Comparison of ENCODE assay signal across 2 cellular contexts in the genomic region with DNA sequence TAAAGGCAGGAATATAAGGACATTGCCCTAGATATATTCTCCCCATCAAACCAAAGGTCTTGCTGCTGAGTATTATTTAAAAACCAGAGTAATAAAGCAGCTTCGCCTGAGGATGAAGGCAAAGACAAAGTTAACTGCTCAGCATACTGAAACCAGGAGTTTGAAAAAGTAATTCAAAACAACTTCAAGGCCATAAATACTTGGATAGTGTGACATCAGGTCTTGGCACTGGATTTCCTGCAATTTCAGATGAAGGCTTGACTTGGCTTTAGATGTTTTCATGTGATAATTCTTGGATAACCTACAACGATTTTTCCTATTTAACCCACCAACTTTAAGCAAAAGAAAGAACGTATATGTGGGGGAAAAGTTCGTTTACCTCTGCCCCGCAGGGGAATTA.
TF ChIP-seq lines count a peak whose summit lies in the region.

No MANE protein-coding gene starts in this region.

TF ChIP-seq in SK-N-SH, 30 proteins besides CTCF, POLR2A, EP300 and RAD21:
- TF ChIP-seq TAF1 (IDR thresholded peaks at IDR 0.05; ENCODE audit: borderline replicate concordance, low read depth, low read length) (no peak), POLR2AphosphoS5 (IDR thresholded peaks at IDR 0.05; ENCODE audit: low read depth, low read length) (0 out of 2 replicates have a peak, but pooled peaks have one; percentile 22), SIN3A (IDR thresholded peaks at IDR 0.05; ENCODE audit: borderline replicate concordance, low read depth, low read length) (no peak), IRF3 (IDR thresholded peaks at IDR 0.05; ENCODE audit: low read depth, low read length) (no peak), USF1 (IDR thresholded peaks at IDR 0.05; ENCODE audit: borderline replicate concordance, low read depth) (no peak), JUND (IDR thresholded peaks at IDR 0.05) (0 out of 2 replicates have a peak, but pooled peaks have one; percentile 1), REST (IDR thresholded peaks at IDR 0.05; ENCODE audit: low read depth, low read length) (no peak)
TF ChIP-seq in SK-N-SH: peak in this region for 2.

TF ChIP-seq in SK-N-SH treated with all-trans-retinoic acid at 6 μM for 48 hours, 23 proteins besides CTCF, POLR2A, EP300 and RAD21:
- TF ChIP-seq ESRRG (CRISPR knock-in tag; IDR thresholded peaks at IDR 0.05) (no peak), ZFP3 (CRISPR knock-in tag; IDR thresholded peaks at IDR 0.05) (no peak), SNAI2 (CRISPR knock-in tag; IDR thresholded peaks at IDR 0.05) (no peak), ZFP30 (CRISPR knock-in tag; IDR thresholded peaks at IDR 0.05) (no peak), CREB5 (CRISPR knock-in tag; IDR thresholded peaks at IDR 0.05; ENCODE audit: low read depth) (no peak), ZNF8 (CRISPR knock-in tag; IDR thresholded peaks at IDR 0.05) (no peak), PPARA (CRISPR knock-in tag; IDR thresholded peaks at IDR 0.05; ENCODE audit: borderline replicate concordance) (no peak), ZNF565 (CRISPR knock-in tag; conservative IDR thresholded peaks at IDR 0.05; ENCODE audit: low read depth) (no peak), PATZ1 (CRISPR knock-in tag; IDR thresholded peaks at IDR 0.05; ENCODE audit: borderline replicate concordance) (no peak), CSDC2 (CRISPR knock-in tag; IDR thresholded peaks at IDR 0.05) (no peak), CSRNP3 (CRISPR knock-in tag; IDR thresholded peaks at IDR 0.05) (no peak), RARB (CRISPR knock-in tag; IDR thresholded peaks at IDR 0.05) (no peak)
- TF ChIP-seq, protein P1, sequence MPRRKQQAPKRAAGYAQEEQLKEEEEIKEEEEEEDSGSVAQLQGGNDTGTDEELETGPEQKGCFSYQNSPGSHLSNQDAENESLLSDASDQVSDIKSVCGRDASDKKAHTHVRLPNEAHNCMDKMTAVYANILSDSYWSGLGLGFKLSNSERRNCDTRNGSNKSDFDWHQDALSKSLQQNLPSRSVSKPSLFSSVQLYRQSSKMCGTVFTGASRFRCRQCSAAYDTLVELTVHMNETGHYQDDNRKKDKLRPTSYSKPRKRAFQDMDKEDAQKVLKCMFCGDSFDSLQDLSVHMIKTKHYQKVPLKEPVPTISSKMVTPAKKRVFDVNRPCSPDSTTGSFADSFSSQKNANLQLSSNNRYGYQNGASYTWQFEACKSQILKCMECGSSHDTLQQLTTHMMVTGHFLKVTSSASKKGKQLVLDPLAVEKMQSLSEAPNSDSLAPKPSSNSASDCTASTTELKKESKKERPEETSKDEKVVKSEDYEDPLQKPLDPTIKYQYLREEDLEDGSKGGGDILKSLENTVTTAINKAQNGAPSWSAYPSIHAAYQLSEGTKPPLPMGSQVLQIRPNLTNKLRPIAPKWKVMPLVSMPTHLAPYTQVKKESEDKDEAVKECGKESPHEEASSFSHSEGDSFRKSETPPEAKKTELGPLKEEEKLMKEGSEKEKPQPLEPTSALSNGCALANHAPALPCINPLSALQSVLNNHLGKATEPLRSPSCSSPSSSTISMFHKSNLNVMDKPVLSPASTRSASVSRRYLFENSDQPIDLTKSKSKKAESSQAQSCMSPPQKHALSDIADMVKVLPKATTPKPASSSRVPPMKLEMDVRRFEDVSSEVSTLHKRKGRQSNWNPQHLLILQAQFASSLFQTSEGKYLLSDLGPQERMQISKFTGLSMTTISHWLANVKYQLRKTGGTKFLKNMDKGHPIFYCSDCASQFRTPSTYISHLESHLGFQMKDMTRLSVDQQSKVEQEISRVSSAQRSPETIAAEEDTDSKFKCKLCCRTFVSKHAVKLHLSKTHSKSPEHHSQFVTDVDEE (CRISPR knock-in tag; IDR thresholded peaks at IDR 0.05): no peak
- TF ChIP-seq, protein P2, sequence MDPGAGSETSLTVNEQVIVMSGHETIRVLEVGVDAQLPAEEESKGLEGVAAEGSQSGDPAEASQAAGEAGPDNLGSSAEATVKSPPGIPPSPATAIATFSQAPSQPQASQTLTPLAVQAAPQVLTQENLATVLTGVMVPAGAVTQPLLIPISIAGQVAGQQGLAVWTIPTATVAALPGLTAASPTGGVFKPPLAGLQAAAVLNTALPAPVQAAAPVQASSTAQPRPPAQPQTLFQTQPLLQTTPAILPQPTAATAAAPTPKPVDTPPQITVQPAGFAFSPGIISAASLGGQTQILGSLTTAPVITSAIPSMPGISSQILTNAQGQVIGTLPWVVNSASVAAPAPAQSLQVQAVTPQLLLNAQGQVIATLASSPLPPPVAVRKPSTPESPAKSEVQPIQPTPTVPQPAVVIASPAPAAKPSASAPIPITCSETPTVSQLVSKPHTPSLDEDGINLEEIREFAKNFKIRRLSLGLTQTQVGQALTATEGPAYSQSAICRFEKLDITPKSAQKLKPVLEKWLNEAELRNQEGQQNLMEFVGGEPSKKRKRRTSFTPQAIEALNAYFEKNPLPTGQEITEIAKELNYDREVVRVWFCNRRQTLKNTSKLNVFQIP (CRISPR knock-in tag; IDR thresholded peaks at IDR 0.05; ENCODE audit: borderline replicate concordance, low read depth): no peak
